ENCODE assay signal across 1 cellular context in genomic region chr2:172944794-172945510, GRCh38.
TF ChIP-seq lines count a peak whose summit lies in the region.

No MANE protein-coding gene starts in this region.

TF ChIP-seq in GM23338, 12 proteins besides CTCF, POLR2A, EP300 and RAD21 (continued from another document):
- TF ChIP-seq, protein P1, sequence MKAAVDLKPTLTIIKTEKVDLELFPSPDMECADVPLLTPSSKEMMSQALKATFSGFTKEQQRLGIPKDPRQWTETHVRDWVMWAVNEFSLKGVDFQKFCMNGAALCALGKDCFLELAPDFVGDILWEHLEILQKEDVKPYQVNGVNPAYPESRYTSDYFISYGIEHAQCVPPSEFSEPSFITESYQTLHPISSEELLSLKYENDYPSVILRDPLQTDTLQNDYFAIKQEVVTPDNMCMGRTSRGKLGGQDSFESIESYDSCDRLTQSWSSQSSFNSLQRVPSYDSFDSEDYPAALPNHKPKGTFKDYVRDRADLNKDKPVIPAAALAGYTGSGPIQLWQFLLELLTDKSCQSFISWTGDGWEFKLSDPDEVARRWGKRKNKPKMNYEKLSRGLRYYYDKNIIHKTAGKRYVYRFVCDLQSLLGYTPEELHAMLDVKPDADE (IDR thresholded peaks at IDR 0.05) = no peak
